Comparison of ENCODE assay signal across 13 cellular contexts in genomic region chr17:77692571-77693161, GRCh38.
DNase-seq lines count a peak whose midpoint lies in the region; ATAC-seq, FAIRE-seq and TF ChIP-seq lines count a peak whose summit lies in the region.
"Had no signal": no experiment of that assay in that cellular context is flagged by ENCODE, and none has a peak within 500 bp of the region (broad histone marks: within the 10 kb centered on the region; RNA-seq: fewer than 3 reads in every experiment).

No MANE protein-coding gene starts in this region.

- H3K56ac ChIP-seq in H9 (ENCODE audit: insufficient read length, low read depth, low read length) (no peak overlapping the region), H1 (replicated peaks; ENCODE audit: insufficient read length, low read depth, low read length) (no peak overlapping the region)

- H3K4me1 ChIP-seq in H9 (ENCODE audit: insufficient read depth, low read length) = no peaks in the 10 kb centered on the region
- peaks cover 0 to 17% (median 12%) of the 10 kb centered on the region in 4 experiments; a peak in 6 of 7 replicates for H3K4me1 ChIP-seq in H1 (replicated peaks in 1 of 4; ENCODE audit: control insufficient read depth in 3 of 4, insufficient read depth in 4 of 4, low read length in 3 of 4)

- H3K23me2 ChIP-seq in H9 (ENCODE audit: insufficient read length, low read depth, low read length, poor library complexity, severe bottlenecking) (peaks cover 10% of the 10 kb centered on the region), H1 (ENCODE audit: low read depth, low read length) (no peaks in the 10 kb centered on the region; the same call in 1 of the 2 replicates)

- no peak overlapping the region for H4K91ac ChIP-seq in H9 (ENCODE audit: insufficient read length, low read depth, low read length)
- no peak overlapping the region for H4K91ac ChIP-seq in H1 (replicated peaks; ENCODE audit: insufficient read length, low read length)

- TF ChIP-seq RAD21 in H1 (IDR thresholded peaks at IDR 0.05 in 1 of 2, conservative IDR thresholded peaks at IDR 0.05 in 1 of 2; ENCODE audit: low read depth in 2 of 2, low read length in 2 of 2) = no peak

- TF ChIP-seq CTCF in H9 (conservative IDR thresholded peaks at IDR 0.05) (no peak), H1 (IDR thresholded peaks at IDR 0.05; ENCODE audit: control extremely low read depth in 1 of 3, insufficient read depth in 1 of 3, low read depth in 1 of 3, low read length in 3 of 3) (no peak), WERI-Rb-1 (IDR thresholded peaks at IDR 0.05; ENCODE audit: low read depth, low read length) (no peak)

- H3K4ac ChIP-seq in H9 (ENCODE audit: low read depth, low read length) = no peak overlapping the region
- no peak overlapping the region for H3K4ac ChIP-seq in H1 (replicated peaks; ENCODE audit: insufficient read length, low read depth, low read length)

- H2AFZ ChIP-seq in H9 (ENCODE audit: low read length) (no peak overlapping the region), H1 (ENCODE audit: low read length) (no peak overlapping the region)

- no peak overlapping the region for H2BK5ac ChIP-seq in H9 (ENCODE audit: insufficient read length, low read length)
- H2BK5ac ChIP-seq in H1 (ENCODE audit: low read depth, low read length) = no peak overlapping the region

- no peak overlapping the region for H4K8ac ChIP-seq in H9 (replicated peaks; ENCODE audit: insufficient read length, low read depth, low read length)
- H4K8ac ChIP-seq in H1 (ENCODE audit: extremely low read depth, insufficient read depth, low read length) = no peak overlapping the region

- no peak overlapping the region for H3K23ac ChIP-seq in H9 (ENCODE audit: insufficient read length, low read depth, low read length)
- H3K23ac ChIP-seq in H1 (ENCODE audit: insufficient read length) = no peak overlapping the region

- H3K4me3 ChIP-seq in H1 (ENCODE audit: extremely low read depth in 1 of 4, insufficient read depth in 2 of 4, low read depth in 3 of 4, low read length in 4 of 4) (no peak overlapping the region), WERI-Rb-1 (ENCODE audit: low read depth, low read length) (no peak overlapping the region)

- FAIRE-seq in H1 (lab: Jason Lieb, UNC) = no peak

- no peak for TF ChIP-seq POLR2A in H1 (IDR thresholded peaks at IDR 0.05; ENCODE audit: control extremely low read depth in 1 of 2, low read depth in 2 of 2, low read length in 2 of 2)

- H3K4me2 ChIP-seq in H9 (ENCODE audit: insufficient read depth, insufficient read length, low read length) = no peak overlapping the region
- H3K4me2 ChIP-seq in H1 (ENCODE audit: insufficient read depth in 1 of 2, low read depth in 2 of 2, low read length in 2 of 2) = no peak overlapping the region

- H3K9me3 ChIP-seq in H9 (ENCODE audit: control insufficient read depth, low read depth, low read length) (no peaks in the 10 kb centered on the region), H1 (ENCODE audit: insufficient read depth in 2 of 2, low read depth in 1 of 2, low read length in 1 of 2) (no peaks in the 10 kb centered on the region), WERI-Rb-1 (ENCODE audit: severe bottlenecking) (no peaks in the 10 kb centered on the region)

- H3K36me3 Mint-ChIP-seq in H9 (ENCODE audit: insufficient read depth in 1 of 3, low read depth in 3 of 3) = no peaks in the 10 kb centered on the region
- H3K36me3 Mint-ChIP-seq in T-helper 2 cell treated with Interferon-gamma antibody and Interleukin-4, amounts not matched to agents 5 μg/mL and 100 μg/mL, for 36 hours (ENCODE audit: low read depth) = no peaks in the 10 kb centered on the region

- WGBS in H9 (ENCODE audit: extremely low coverage, insufficient read length, low lambda C conversion rate) = no CpG with 5 or more reads among the region's 12 CpGs
- 93% methylated on average over 11 of the region's 12 CpGs; no CpG with 5 or more reads in 1 of the 2 experiments for WGBS in H1 (ENCODE audit: extremely low coverage in 1 of 2, insufficient coverage in 1 of 2, insufficient read length in 1 of 2, insufficient replicate concordance in 2 of 2, low coverage in 1 of 2, low lambda C conversion rate in 2 of 2, missing lambda C conversion rate in 1 of 2), 2 experiments

- H2AK5ac ChIP-seq in H9 (ENCODE audit: insufficient read length, low read length) = no peak overlapping the region
- H2AK5ac ChIP-seq in H1 (ENCODE audit: low read depth, low read length) = peak overlapping the region; percentile 53; the same call in 1 of the 2 replicates

- no peak overlapping the region for H3T11ph ChIP-seq in H9 (ENCODE audit: low read length)

- H4K5ac ChIP-seq in H9 (ENCODE audit: insufficient read length, low read depth, low read length) (no peak overlapping the region), H1 (ENCODE audit: insufficient read length, low read depth, low read length) (no peak overlapping the region)

- CTCF ChIA-PET in H1 (lab: Charles Lee; ENCODE audit: partially characterized antibody) = no interaction called here

- H3K9ac ChIP-seq in H9 (ENCODE audit: extremely low read depth, insufficient read length, low read length) (no peak overlapping the region), H1 (replicated peaks in 1 of 4; ENCODE audit: extremely low read depth in 1 of 4, low read depth in 3 of 4, low read length in 3 of 4) (no peak overlapping the region; a peak in 1 of 7 replicates)

- no peak overlapping the region for H2BK120ac ChIP-seq in H9 (ENCODE audit: low read depth, low read length, poor library complexity, severe bottlenecking)
- no peak overlapping the region for H2BK120ac ChIP-seq in H1 (replicated peaks; ENCODE audit: low read depth, low read length)

- peaks cover 59% of the 10 kb centered on the region for H3K27me3 Mint-ChIP-seq in H9 (ENCODE audit: low read depth)
- H3K27me3 Mint-ChIP-seq in T-helper 2 cell treated with Interferon-gamma antibody and Interleukin-4, amounts not matched to agents 5 μg/mL and 100 μg/mL, for 36 hours (ENCODE audit: low read depth) = peaks cover 16% of the 10 kb centered on the region

- H3K27me3 ChIP-seq in H9 (ENCODE audit: insufficient read depth, low read length) (peaks cover 2% of the 10 kb centered on the region; the same call in 1 of the 2 replicates), H1 (replicated peaks in 1 of 4; ENCODE audit: control insufficient read depth in 3 of 4, extremely low read depth in 1 of 4, insufficient read depth in 3 of 4, low read length in 3 of 4) (peaks cover 0 to 22% (median 17%) of the 10 kb centered on the region in 4 experiments; a peak in 5 of 7 replicates), WERI-Rb-1 (ENCODE audit: insufficient read depth, low read depth, severe bottlenecking) (no peaks in the 10 kb centered on the region)

- H2BK15ac ChIP-seq in H9 (ENCODE audit: low read depth, low read length) (no peak overlapping the region), H1 (ENCODE audit: low read length) (0 out of 2 replicates have a peak overlapping the region, but pooled peaks have one; percentile 29)

- DNase-seq in AG08395 (ENCODE audit: low spot score) (peak; percentile 51), H9 (peak; percentile 24), H1 (ENCODE audit: low read depth in 1 of 2, low spot score in 2 of 2) (no peak), WERI-Rb-1 (no peak), HuH-7.5 (ENCODE audit: low spot score) (no peak), occipital lobe (lab: John Stamatoyannopoulos, UW) (no peak)
- DNase-seq in T-helper 2 cell treated with Interferon-gamma antibody and Interleukin-4, amounts not matched to agents 5 μg/mL and 100 μg/mL, for 36 hours (ENCODE audit: low spot score) = peak; percentile 8
- DNase-seq: COR-L47; hippocampal formation; NCI-H774; stimulated activated CD4-positive, alpha-beta T cell treated with anti-CD3 and anti-CD28 coated beads, Interleukin-12 subunit alpha, Interleukin-12 subunit beta, amount 100 ng/mL, for 4 hours; substantia nigra had no signal

- POLR2A ChIA-PET in H1 (lab: Charles Lee; ENCODE audit: partially characterized antibody) = interaction anchor here (1.2 kb wide), 1 partner anchor 269 kb away, joined by 3 read pairs; no protein-coding TSS in a partner anchor

- no peaks in the 10 kb centered on the region for H4K20me1 ChIP-seq in H9 (ENCODE audit: control insufficient read depth, insufficient read depth, insufficient read length)
- no peaks in the 10 kb centered on the region for H4K20me1 ChIP-seq in H1 (replicated peaks in 1 of 2; ENCODE audit: control insufficient read depth in 1 of 2, insufficient read depth in 2 of 2, low read length in 2 of 2)

- no peak overlapping the region for H3K14ac ChIP-seq in H9 (ENCODE audit: insufficient read depth, low read length)
- no peak overlapping the region for H3K14ac ChIP-seq in H1 (ENCODE audit: insufficient read length)

- H3K18ac ChIP-seq in H9 (ENCODE audit: insufficient read length, low read depth, low read length) (no peak overlapping the region), H1 (ENCODE audit: extremely low read depth, low read length) (no peak overlapping the region)

- no peak overlapping the region for H3K27ac Mint-ChIP-seq in H9
- H3K27ac Mint-ChIP-seq in T-helper 2 cell treated with Interferon-gamma antibody and Interleukin-4, amounts not matched to agents 5 μg/mL and 100 μg/mL, for 36 hours = peak overlapping the region; percentile 1

- H2BK12ac ChIP-seq in H9 (ENCODE audit: insufficient read length, low read depth, low read length) (no peak overlapping the region), H1 (ENCODE audit: low read depth, low read length) (0 out of 2 replicates have a peak overlapping the region, but pooled peaks have one; percentile 17)

- H3K36me3 ChIP-seq in H1 (ENCODE audit: control insufficient read depth in 2 of 4, insufficient read depth in 4 of 4, low read length in 3 of 4) (no peaks in the 10 kb centered on the region), WERI-Rb-1 (no peaks in the 10 kb centered on the region)

- H3K79me1 ChIP-seq in H9 (ENCODE audit: insufficient read depth, low read depth, low read length, poor library complexity, severe bottlenecking) (no peaks in the 10 kb centered on the region), H1 (ENCODE audit: low read depth, low read length) (no peaks in the 10 kb centered on the region)

- peaks cover 43 to 45% of the 10 kb centered on the region in 2 experiments for H3K4me1 Mint-ChIP-seq in H9
- H3K4me1 Mint-ChIP-seq in T-helper 2 cell treated with Interferon-gamma antibody and Interleukin-4, amounts not matched to agents 5 μg/mL and 100 μg/mL, for 36 hours (ENCODE audit: low read depth) = peaks cover 28% of the 10 kb centered on the region

- H2BK20ac ChIP-seq in H9 (ENCODE audit: low read depth, low read length, poor library complexity, severe bottlenecking) (no peak overlapping the region), H1 (ENCODE audit: low read length) (no peak overlapping the region)

- no peak for ATAC-seq in GM19023 (IDR thresholded peaks at IDR 0.05; ENCODE audit: unreplicated experiment)

- no peak overlapping the region for H3K4me3 Mint-ChIP-seq in H9
- no peak overlapping the region for H3K4me3 Mint-ChIP-seq in T-helper 2 cell treated with Interferon-gamma antibody and Interleukin-4, amounts not matched to agents 5 μg/mL and 100 μg/mL, for 36 hours

- no peak overlapping the region for H3K27ac ChIP-seq in H9 (ENCODE audit: insufficient read length, low read depth, low read length)
- H3K27ac ChIP-seq in H1 (ENCODE audit: low read depth, low read length) = no peak overlapping the region
- H3K27ac ChIP-seq in WERI-Rb-1 = no peak overlapping the region

- no peaks in the 10 kb centered on the region for H3K9me3 Mint-ChIP-seq in H9
- no peaks in the 10 kb centered on the region for H3K9me3 Mint-ChIP-seq in T-helper 2 cell treated with Interferon-gamma antibody and Interleukin-4, amounts not matched to agents 5 μg/mL and 100 μg/mL, for 36 hours

- H3K79me2 ChIP-seq in H9 (ENCODE audit: insufficient read depth, low read length) (no peaks in the 10 kb centered on the region), H1 (ENCODE audit: control insufficient read depth in 1 of 2, insufficient read depth in 2 of 2, low read length in 2 of 2) (no peaks in the 10 kb centered on the region)

- TF ChIP-seq EP300 in H1 (IDR thresholded peaks at IDR 0.05; ENCODE audit: borderline replicate concordance in 1 of 2, low read depth in 2 of 2, low read length in 2 of 2) = no peak

Comparison
In these comparisons a context has a peak if more than half of its experiments do, and no peak if none do; other contexts are left out.
1. DNase-seq: peak in AG08395 (single experiment), H9 (single experiment) and T-helper 2 cell treated with Interferon-gamma antibody and Interleukin-4, amounts not matched to agents 5 μg/mL and 100 μg/mL, for 36 hours (single experiment); none in H1 (0 of 2), WERI-Rb-1 (single experiment), HuH-7.5 (single experiment) and occipital lobe (single experiment).